8 cellular contexts compared by ENCODE assay signal in the genomic region with DNA sequence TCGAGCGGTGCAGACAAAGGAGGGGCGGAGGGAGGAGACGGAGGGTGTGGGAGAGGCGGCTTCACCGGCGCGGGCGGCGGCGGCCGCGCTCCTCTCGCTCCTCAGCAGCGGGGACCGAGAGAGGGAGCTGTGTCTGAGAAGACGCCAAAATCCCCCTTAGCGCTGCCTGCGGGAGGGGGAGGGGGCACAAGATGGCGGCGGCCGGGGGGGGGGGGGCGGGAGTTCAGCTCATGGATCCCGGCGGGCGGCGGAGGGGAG. TPM values are rescaled to one million over a fixed set of nuclear protein-coding genes. Genes with fewer than 3 reads are reported as not detected.
DNase-seq lines count a peak whose midpoint lies in the region; ATAC-seq and TF ChIP-seq lines count a peak whose summit lies in the region.

No MANE protein-coding gene starts in this region.

- H3K4me1 Mint-ChIP-seq in activated T-cell treated with anti-CD3 and anti-CD28 coated beads, Interleukin-2, amount 50 U/mL, for 72 hours (ENCODE audit: low read depth) = peaks cover 46% of the 10 kb centered on the region
- H3K4me1 Mint-ChIP-seq in activated CD4-positive, alpha-beta memory T cell treated with anti-CD3 and anti-CD28 coated beads, Interleukin-2, amount 10 ng/mL, durations not matched to agents 7 days and 5 days = peaks cover 45% of the 10 kb centered on the region
- peaks cover 22% of the 10 kb centered on the region for H3K4me1 Mint-ChIP-seq in glutamatergic neuron (ENCODE audit: low read depth, unreplicated experiment)

- peak; percentile 47 to 59 for ATAC-seq in activated T-cell treated with anti-CD3 and anti-CD28 coated beads, Interleukin-2, amount 50 U/mL, for 72 hours (replicated peaks in 1 of 2)
- ATAC-seq in HG03135 (IDR thresholded peaks at IDR 0.05; ENCODE audit: unreplicated experiment) (peak; percentile 22), HG03097 (IDR thresholded peaks at IDR 0.05; ENCODE audit: low FRiP score, unreplicated experiment) (no peak)

- no peaks in the 10 kb centered on the region for H3K9me3 Mint-ChIP-seq in activated T-cell treated with anti-CD3 and anti-CD28 coated beads, Interleukin-2, amount 50 U/mL, for 72 hours
- no peaks in the 10 kb centered on the region for H3K9me3 Mint-ChIP-seq in activated CD4-positive, alpha-beta memory T cell treated with anti-CD3 and anti-CD28 coated beads, Interleukin-2, amount 10 ng/mL, durations not matched to agents 7 days and 5 days
- peaks cover 12% of the 10 kb centered on the region for H3K9me3 Mint-ChIP-seq in glutamatergic neuron (ENCODE audit: unreplicated experiment)

- POLR2A ChIA-PET in activated CD4-positive, alpha-beta memory T cell treated with anti-CD3 and anti-CD28 coated beads, Interleukin-2, amount 10 ng/mL, durations not matched to agents 7 days and 5 days (lab: Charles Lee) = interaction anchor here (0.6 to 9.5 kb wide), 17 partner anchors 9 to 570 kb away, joined by 3 to 170 read pairs (median 4); a partner anchor contains a TSS

- H3K36me3 Mint-ChIP-seq in activated T-cell treated with anti-CD3 and anti-CD28 coated beads, Interleukin-2, amount 50 U/mL, for 72 hours (ENCODE audit: insufficient read depth in 2 of 2) = peaks cover 12 to 33% of the 10 kb centered on the region in 2 donors
- peaks cover 63% of the 10 kb centered on the region for H3K36me3 Mint-ChIP-seq in activated CD4-positive, alpha-beta memory T cell treated with anti-CD3 and anti-CD28 coated beads, Interleukin-2, amount 10 ng/mL, durations not matched to agents 7 days and 5 days (ENCODE audit: low read depth)
- no peaks in the 10 kb centered on the region for H3K36me3 Mint-ChIP-seq in glutamatergic neuron (ENCODE audit: unreplicated experiment)

- CTCF ChIA-PET in activated CD4-positive, alpha-beta memory T cell treated with anti-CD3 and anti-CD28 coated beads, Interleukin-2, amount 10 ng/mL, durations not matched to agents 7 days and 5 days (lab: Charles Lee) = interaction anchor here (0.6 to 16.8 kb wide), 8 partner anchors 12 to 139 kb away, joined by 3 to 289 read pairs (median 4); a partner anchor contains a TSS

- peak overlapping the region; percentile 68 for H3K27ac Mint-ChIP-seq in activated T-cell treated with anti-CD3 and anti-CD28 coated beads, Interleukin-2, amount 50 U/mL, for 72 hours
- peak overlapping the region; percentile 92 for H3K27ac Mint-ChIP-seq in activated CD4-positive, alpha-beta memory T cell treated with anti-CD3 and anti-CD28 coated beads, Interleukin-2, amount 10 ng/mL, durations not matched to agents 7 days and 5 days
- peak overlapping the region; percentile 78 for H3K27ac Mint-ChIP-seq in glutamatergic neuron (ENCODE audit: unreplicated experiment)

- H3K4me3 ChIP-seq in retinal pigment epithelial cell (ENCODE audit: low read length) = peak overlapping the region; percentile 65

- no peaks in the 10 kb centered on the region for H3K27me3 Mint-ChIP-seq in activated T-cell treated with anti-CD3 and anti-CD28 coated beads, Interleukin-2, amount 50 U/mL, for 72 hours (ENCODE audit: low read depth)
- no peaks in the 10 kb centered on the region for H3K27me3 Mint-ChIP-seq in activated CD4-positive, alpha-beta memory T cell treated with anti-CD3 and anti-CD28 coated beads, Interleukin-2, amount 10 ng/mL, durations not matched to agents 7 days and 5 days
- H3K27me3 Mint-ChIP-seq in glutamatergic neuron (ENCODE audit: unreplicated experiment) = peaks cover 9% of the 10 kb centered on the region

- DNase-seq in activated T-cell treated with anti-CD3 and anti-CD28 coated beads, Interleukin-2, amount 50 U/mL, for 72 hours = no peak
- DNase-seq in activated T-cell treated with anti-CD3 and anti-CD28 coated beads for 4 hours (no peak), glutamatergic neuron (no peak), retinal pigment epithelial cell (ENCODE audit: low read depth) (no peak), NCI-H774 (lab: John Stamatoyannopoulos, UW) (no peak)
- no peak for DNase-seq in activated CD4-positive, alpha-beta memory T cell treated with anti-CD3 and anti-CD28 coated beads, Interleukin-2, amount 10 ng/mL, durations not matched to agents 7 days and 5 days

- TF ChIP-seq CTCF in glutamatergic neuron (IDR thresholded peaks at IDR 0.05; ENCODE audit: partially characterized antibody, unreplicated experiment) (no peak), retinal pigment epithelial cell (conservative IDR thresholded peaks at IDR 0.05; ENCODE audit: low read depth, low read length) (no peak)

- H3K4me3 Mint-ChIP-seq in activated T-cell treated with anti-CD3 and anti-CD28 coated beads, Interleukin-2, amount 50 U/mL, for 72 hours = peak overlapping the region; percentile 85 to 86
- peak overlapping the region; percentile 81 for H3K4me3 Mint-ChIP-seq in activated CD4-positive, alpha-beta memory T cell treated with anti-CD3 and anti-CD28 coated beads, Interleukin-2, amount 10 ng/mL, durations not matched to agents 7 days and 5 days
- no peak overlapping the region for H3K4me3 Mint-ChIP-seq in glutamatergic neuron (ENCODE audit: unreplicated experiment)

RNA-seq across cellular contexts. Expression of a gene that starts 0.3 kb away (rescaled TPM):
- 10 to 100 TPM; 62.3 to 72.2 TPM for total RNA-seq in activated T-cell treated with anti-CD3 and anti-CD28 coated beads, Interleukin-2, amount 50 U/mL, for 72 hours
- total RNA-seq in activated CD4-positive, alpha-beta memory T cell treated with anti-CD3 and anti-CD28 coated beads, Interleukin-2, amount 10 ng/mL, durations not matched to agents 7 days and 5 days = 10 to 100 TPM; 58.8 to 63.3 TPM
- total RNA-seq in glutamatergic neuron (ENCODE audit: unreplicated experiment) = 139 TPM

RNA-seq across cellular contexts. Expression of a gene that starts 27.4 kb away (rescaled TPM):
- 10 to 100 TPM; 56.6 to 64.3 TPM for total RNA-seq in activated T-cell treated with anti-CD3 and anti-CD28 coated beads, Interleukin-2, amount 50 U/mL, for 72 hours
- total RNA-seq in activated CD4-positive, alpha-beta memory T cell treated with anti-CD3 and anti-CD28 coated beads, Interleukin-2, amount 10 ng/mL, durations not matched to agents 7 days and 5 days = 10 to 100 TPM; 46.8 to 49.8 TPM
- 31.9 TPM for total RNA-seq in glutamatergic neuron (ENCODE audit: unreplicated experiment)

RNA-seq across cellular contexts. Expression of a gene that starts 27.6 kb away (rescaled TPM):
- total RNA-seq in activated T-cell treated with anti-CD3 and anti-CD28 coated beads, Interleukin-2, amount 50 U/mL, for 72 hours = 1 to 10 TPM; 4.1 to 4.2 TPM
- total RNA-seq in activated CD4-positive, alpha-beta memory T cell treated with anti-CD3 and anti-CD28 coated beads, Interleukin-2, amount 10 ng/mL, durations not matched to agents 7 days and 5 days = 1 to 10 TPM; 4.1 to 4.7 TPM
- total RNA-seq in glutamatergic neuron (ENCODE audit: unreplicated experiment) = 4.1 TPM
